1 cellular context compared by ENCODE assay signal in genomic region chr5:151461312-151461711, GRCh38.
TF ChIP-seq lines count a peak whose summit lies in the region.

No MANE protein-coding gene starts in this region.

TF ChIP-seq in GM12878, 131 proteins besides CTCF, POLR2A, EP300 and RAD21 (continued from another document):
- no peak for TF ChIP-seq MYC (IDR thresholded peaks at IDR 0.05; ENCODE audit: insufficient read depth, insufficient read length, insufficient replicate concordance, low read length, severe bottlenecking)
- TF ChIP-seq IRF4 (IDR thresholded peaks at IDR 0.05; ENCODE audit: low read depth, low read length) = 0 out of 2 replicates have a peak, but pooled peaks have one; percentile 15
- no peak for TF ChIP-seq JUND (IDR thresholded peaks at IDR 0.05; ENCODE audit: low read depth, low read length)
- TF ChIP-seq MXI1 (IDR thresholded peaks at IDR 0.05; ENCODE audit: low read depth, low read length) = no peak
- TF ChIP-seq JUNB (IDR thresholded peaks at IDR 0.05) = peak; percentile 37; the same call in 1 of the 2 replicates
- TF ChIP-seq RELB (IDR thresholded peaks at IDR 0.05; ENCODE audit: low read depth) = no peak
- peak; percentile 59; the same call in 1 of the 2 replicates for TF ChIP-seq PAX5 (IDR thresholded peaks at IDR 0.05; ENCODE audit: borderline replicate concordance, low read depth, low read length)
- TF ChIP-seq ZNF217 (IDR thresholded peaks at IDR 0.05) = no peak
- TF ChIP-seq ASH2L (IDR thresholded peaks at IDR 0.05; ENCODE audit: borderline replicate concordance, low read depth) = no peak
- no peak for TF ChIP-seq MTA3 (IDR thresholded peaks at IDR 0.05; ENCODE audit: borderline replicate concordance, low read length)
- TF ChIP-seq BCL11A (IDR thresholded peaks at IDR 0.05; ENCODE audit: low read depth, low read length) = no peak
- peak; percentile 33; the same call in 1 of the 2 replicates for TF ChIP-seq NFIC (IDR thresholded peaks at IDR 0.05; ENCODE audit: low read depth, low read length)
- no peak for TF ChIP-seq E2F4 (IDR thresholded peaks at IDR 0.05; ENCODE audit: low read depth, low read length)
- no peak for TF ChIP-seq NR2F1 (conservative IDR thresholded peaks at IDR 0.05)
- TF ChIP-seq, protein P1, sequence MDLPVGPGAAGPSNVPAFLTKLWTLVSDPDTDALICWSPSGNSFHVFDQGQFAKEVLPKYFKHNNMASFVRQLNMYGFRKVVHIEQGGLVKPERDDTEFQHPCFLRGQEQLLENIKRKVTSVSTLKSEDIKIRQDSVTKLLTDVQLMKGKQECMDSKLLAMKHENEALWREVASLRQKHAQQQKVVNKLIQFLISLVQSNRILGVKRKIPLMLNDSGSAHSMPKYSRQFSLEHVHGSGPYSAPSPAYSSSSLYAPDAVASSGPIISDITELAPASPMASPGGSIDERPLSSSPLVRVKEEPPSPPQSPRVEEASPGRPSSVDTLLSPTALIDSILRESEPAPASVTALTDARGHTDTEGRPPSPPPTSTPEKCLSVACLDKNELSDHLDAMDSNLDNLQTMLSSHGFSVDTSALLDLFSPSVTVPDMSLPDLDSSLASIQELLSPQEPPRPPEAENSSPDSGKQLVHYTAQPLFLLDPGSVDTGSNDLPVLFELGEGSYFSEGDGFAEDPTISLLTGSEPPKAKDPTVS (IDR thresholded peaks at IDR 0.05; ENCODE audit: low read depth, low read length) = no peak
- TF ChIP-seq BACH1 (IDR thresholded peaks at IDR 0.05; ENCODE audit: borderline replicate concordance) = no peak
- TF ChIP-seq TCF7 (IDR thresholded peaks at IDR 0.05; ENCODE audit: borderline replicate concordance) = no peak
- TF ChIP-seq BMI1 (IDR thresholded peaks at IDR 0.05; ENCODE audit: borderline replicate concordance) = no peak
- TF ChIP-seq NKRF (conservative IDR thresholded peaks at IDR 0.05) = no peak
- TF ChIP-seq, protein P2, sequence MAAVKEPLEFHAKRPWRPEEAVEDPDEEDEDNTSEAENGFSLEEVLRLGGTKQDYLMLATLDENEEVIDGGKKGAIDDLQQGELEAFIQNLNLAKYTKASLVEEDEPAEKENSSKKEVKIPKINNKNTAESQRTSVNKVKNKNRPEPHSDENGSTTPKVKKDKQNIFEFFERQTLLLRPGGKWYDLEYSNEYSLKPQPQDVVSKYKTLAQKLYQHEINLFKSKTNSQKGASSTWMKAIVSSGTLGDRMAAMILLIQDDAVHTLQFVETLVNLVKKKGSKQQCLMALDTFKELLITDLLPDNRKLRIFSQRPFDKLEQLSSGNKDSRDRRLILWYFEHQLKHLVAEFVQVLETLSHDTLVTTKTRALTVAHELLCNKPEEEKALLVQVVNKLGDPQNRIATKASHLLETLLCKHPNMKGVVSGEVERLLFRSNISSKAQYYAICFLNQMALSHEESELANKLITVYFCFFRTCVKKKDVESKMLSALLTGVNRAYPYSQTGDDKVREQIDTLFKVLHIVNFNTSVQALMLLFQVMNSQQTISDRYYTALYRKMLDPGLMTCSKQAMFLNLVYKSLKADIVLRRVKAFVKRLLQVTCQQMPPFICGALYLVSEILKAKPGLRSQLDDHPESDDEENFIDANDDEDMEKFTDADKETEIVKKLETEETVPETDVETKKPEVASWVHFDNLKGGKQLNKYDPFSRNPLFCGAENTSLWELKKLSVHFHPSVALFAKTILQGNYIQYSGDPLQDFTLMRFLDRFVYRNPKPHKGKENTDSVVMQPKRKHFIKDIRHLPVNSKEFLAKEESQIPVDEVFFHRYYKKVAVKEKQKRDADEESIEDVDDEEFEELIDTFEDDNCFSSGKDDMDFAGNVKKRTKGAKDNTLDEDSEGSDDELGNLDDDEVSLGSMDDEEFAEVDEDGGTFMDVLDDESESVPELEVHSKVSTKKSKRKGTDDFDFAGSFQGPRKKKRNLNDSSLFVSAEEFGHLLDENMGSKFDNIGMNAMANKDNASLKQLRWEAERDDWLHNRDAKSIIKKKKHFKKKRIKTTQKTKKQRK (IDR thresholded peaks at IDR 0.05; ENCODE audit: low read depth, low read length) = no peak
- peak; percentile 83 for TF ChIP-seq RUNX3 (IDR thresholded peaks at IDR 0.05; ENCODE audit: low read length)
- no peak for TF ChIP-seq MEF2A (IDR thresholded peaks at IDR 0.05; ENCODE audit: insufficient read depth, low read depth, low read length)
- TF ChIP-seq CBFB (IDR thresholded peaks at IDR 0.05; ENCODE audit: low read depth) = no peak
- TF ChIP-seq SUPT20H (IDR thresholded peaks at IDR 0.05; ENCODE audit: borderline replicate concordance, control insufficient read depth, low read depth, low read length) = no peak
- no peak for TF ChIP-seq MYB (IDR thresholded peaks at IDR 0.05; ENCODE audit: borderline replicate concordance, low read depth, low read length)
- TF ChIP-seq SMARCA5 (IDR thresholded peaks at IDR 0.05) = no peak
- TF ChIP-seq POLR2AphosphoS2 (IDR thresholded peaks at IDR 0.05; ENCODE audit: low read depth, low read length) = no peak
- no peak for TF ChIP-seq ZNF687 (IDR thresholded peaks at IDR 0.05)
- no peak for TF ChIP-seq IKZF2 (IDR thresholded peaks at IDR 0.05)
- no peak for TF ChIP-seq POU2F2 (IDR thresholded peaks at IDR 0.05; ENCODE audit: borderline replicate concordance, low read depth, low read length)
- TF ChIP-seq, protein P3, sequence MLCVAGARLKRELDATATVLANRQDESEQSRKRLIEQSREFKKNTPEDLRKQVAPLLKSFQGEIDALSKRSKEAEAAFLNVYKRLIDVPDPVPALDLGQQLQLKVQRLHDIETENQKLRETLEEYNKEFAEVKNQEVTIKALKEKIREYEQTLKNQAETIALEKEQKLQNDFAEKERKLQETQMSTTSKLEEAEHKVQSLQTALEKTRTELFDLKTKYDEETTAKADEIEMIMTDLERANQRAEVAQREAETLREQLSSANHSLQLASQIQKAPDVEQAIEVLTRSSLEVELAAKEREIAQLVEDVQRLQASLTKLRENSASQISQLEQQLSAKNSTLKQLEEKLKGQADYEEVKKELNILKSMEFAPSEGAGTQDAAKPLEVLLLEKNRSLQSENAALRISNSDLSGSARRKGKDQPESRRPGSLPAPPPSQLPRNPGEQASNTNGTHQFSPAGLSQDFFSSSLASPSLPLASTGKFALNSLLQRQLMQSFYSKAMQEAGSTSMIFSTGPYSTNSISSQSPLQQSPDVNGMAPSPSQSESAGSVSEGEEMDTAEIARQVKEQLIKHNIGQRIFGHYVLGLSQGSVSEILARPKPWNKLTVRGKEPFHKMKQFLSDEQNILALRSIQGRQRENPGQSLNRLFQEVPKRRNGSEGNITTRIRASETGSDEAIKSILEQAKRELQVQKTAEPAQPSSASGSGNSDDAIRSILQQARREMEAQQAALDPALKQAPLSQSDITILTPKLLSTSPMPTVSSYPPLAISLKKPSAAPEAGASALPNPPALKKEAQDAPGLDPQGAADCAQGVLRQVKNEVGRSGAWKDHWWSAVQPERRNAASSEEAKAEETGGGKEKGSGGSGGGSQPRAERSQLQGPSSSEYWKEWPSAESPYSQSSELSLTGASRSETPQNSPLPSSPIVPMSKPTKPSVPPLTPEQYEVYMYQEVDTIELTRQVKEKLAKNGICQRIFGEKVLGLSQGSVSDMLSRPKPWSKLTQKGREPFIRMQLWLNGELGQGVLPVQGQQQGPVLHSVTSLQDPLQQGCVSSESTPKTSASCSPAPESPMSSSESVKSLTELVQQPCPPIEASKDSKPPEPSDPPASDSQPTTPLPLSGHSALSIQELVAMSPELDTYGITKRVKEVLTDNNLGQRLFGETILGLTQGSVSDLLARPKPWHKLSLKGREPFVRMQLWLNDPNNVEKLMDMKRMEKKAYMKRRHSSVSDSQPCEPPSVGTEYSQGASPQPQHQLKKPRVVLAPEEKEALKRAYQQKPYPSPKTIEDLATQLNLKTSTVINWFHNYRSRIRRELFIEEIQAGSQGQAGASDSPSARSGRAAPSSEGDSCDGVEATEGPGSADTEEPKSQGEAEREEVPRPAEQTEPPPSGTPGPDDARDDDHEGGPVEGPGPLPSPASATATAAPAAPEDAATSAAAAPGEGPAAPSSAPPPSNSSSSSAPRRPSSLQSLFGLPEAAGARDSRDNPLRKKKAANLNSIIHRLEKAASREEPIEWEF (IDR thresholded peaks at IDR 0.05; ENCODE audit: insufficient replicate concordance, low read depth, low read length) = no peak
